In genomic region chr21:28745131-28746055, GRCh38 we compare ENCODE assay signal across 8 cellular contexts.
A peak's percentile ranks its signal among the peaks of the same experiment; 100 is the strongest.
DNase-seq lines count a peak whose midpoint lies in the region; ATAC-seq and TF ChIP-seq lines count a peak whose summit lies in the region.

No MANE protein-coding gene starts in this region.

- TF ChIP-seq POLR2A in lower leg skin (IDR thresholded peaks at IDR 0.05) = no peak

- peak; percentile 91 for TF ChIP-seq CTCF in C4-2B (conservative IDR thresholded peaks at IDR 0.05)
- TF ChIP-seq CTCF in lower leg skin (IDR thresholded peaks at IDR 0.05) = peak in 2 of 3 donors; percentile 50 to 90

- peak; percentile 58 for DNase-seq in NCI-H524 treated with DMSO at 0.1 percent for 48 hours (lab: John Stamatoyannopoulos, UW)
- peak; percentile 62 for DNase-seq in activated CD4-positive, alpha-beta T cell treated with anti-CD3 and anti-CD28 coated beads, Interleukin-2, amount 50 U/mL, for 1 hour
- DNase-seq in lower leg skin (ENCODE audit: low spot score in 2 of 2) = peak; percentile 72 to 92
- peak; percentile 57 for DNase-seq in stimulated activated CD4-positive, alpha-beta T cell treated with anti-CD3 and anti-CD28 coated beads, Interleukin-4, amount 100 ng/mL, for 4 hours

- no peaks in the 10 kb centered on the region for H3K36me3 ChIP-seq in duodenal mucosa (ENCODE audit: control insufficient read depth in 1 of 2, insufficient read depth in 2 of 2, low read length in 2 of 2)

- peak overlapping the region; percentile 52 to 59 for H3K9ac ChIP-seq in duodenal mucosa (ENCODE audit: low read depth in 1 of 2, low read length in 2 of 2)

- H3K9me3 ChIP-seq in duodenal mucosa (ENCODE audit: control insufficient read depth in 1 of 2, low read length in 2 of 2) = no peaks in the 10 kb centered on the region

- H3K4me3 ChIP-seq in duodenal mucosa (ENCODE audit: low read depth in 1 of 2, low read length in 2 of 2) = peak overlapping the region; percentile 76 to 77
- no peak overlapping the region for H3K4me3 ChIP-seq in lower leg skin (ENCODE audit: low read depth, poor library complexity, severe bottlenecking)

- intact Hi-C loops in lower leg skin (cut with DNase I; ENCODE audit: low total_unique reads) = loop anchor here (5.0 kb wide), 1 partner anchor 1048 kb away; no protein-coding TSS in a partner anchor

- H3K27me3 ChIP-seq in duodenal mucosa (ENCODE audit: control insufficient read depth in 1 of 2, insufficient read depth in 2 of 2, low read length in 2 of 2) = no peaks in the 10 kb centered on the region

- peak overlapping the region; percentile 92 for H3K27ac ChIP-seq in C4-2B
- H3K27ac ChIP-seq in duodenal mucosa (ENCODE audit: low read depth, low read length) = no peak overlapping the region

- ATAC-seq in GM19351 (IDR thresholded peaks at IDR 0.05; ENCODE audit: unreplicated experiment) (peak; percentile 82), HG03469 (IDR thresholded peaks at IDR 0.05; ENCODE audit: unreplicated experiment) (peak; percentile 81)

- WGBS in lower leg skin, 2 donors = 2 to 6% methylated on average over 16 of the region's 16 CpGs

- peaks cover 0 to 5% of the 10 kb centered on the region in 2 donors for H3K4me1 ChIP-seq in duodenal mucosa (ENCODE audit: control insufficient read depth in 1 of 2, insufficient read depth in 2 of 2, low read length in 2 of 2)
